In genomic region chr2:108293850-108294249, GRCh38 we compare ENCODE assay signal across 1 cellular context.
TF ChIP-seq lines count a peak whose summit lies in the region.

No MANE protein-coding gene starts in this region.

TF ChIP-seq in HepG2, 621 proteins besides CTCF, POLR2A, EP300 and RAD21 (continued from another document):
- TF ChIP-seq ZNF773 (CRISPR knock-in tag; IDR thresholded peaks at IDR 0.05; ENCODE audit: borderline replicate concordance) (no peak), HNF4A (CRISPR knock-in tag; IDR thresholded peaks at IDR 0.05) (peak; percentile 91), ZBTB42 (CRISPR knock-in tag; IDR thresholded peaks at IDR 0.05) (no peak), YY1 (IDR thresholded peaks at IDR 0.05; ENCODE audit: insufficient read depth, insufficient replicate concordance, low read depth, low read length) (no peak), BCL6 (CRISPR knock-in tag; IDR thresholded peaks at IDR 0.05) (0 out of 2 replicates have a peak, but pooled peaks have one; percentile 44), PRPF4 (IDR thresholded peaks at IDR 0.05; ENCODE audit: low read depth, low read length, poor library complexity, severe bottlenecking) (no peak), IRF2 (CRISPR knock-in tag; IDR thresholded peaks at IDR 0.05) (no peak), ZMYM2 (CRISPR knock-in tag; IDR thresholded peaks at IDR 0.05) (no peak), HOXD1 (CRISPR knock-in tag; IDR thresholded peaks at IDR 0.05) (no peak), HNF4G (IDR thresholded peaks at IDR 0.05; ENCODE audit: borderline replicate concordance, low read depth, low read length) (peak; percentile 65; the same call in 1 of the 2 replicates), HNF4G (CRISPR knock-in tag; IDR thresholded peaks at IDR 0.05; ENCODE audit: borderline replicate concordance, low read depth) (no peak), REXO4 (CRISPR knock-in tag; IDR thresholded peaks at IDR 0.05; ENCODE audit: borderline replicate concordance) (no peak), TCF7 (IDR thresholded peaks at IDR 0.05; ENCODE audit: low read depth) (no peak), IRX3 (CRISPR knock-in tag; IDR thresholded peaks at IDR 0.05; ENCODE audit: borderline replicate concordance, low read depth) (no peak), PAXIP1 (CRISPR knock-in tag; conservative IDR thresholded peaks at IDR 0.05) (peak; percentile 33; the same call in 1 of the 2 replicates), ZNF614 (CRISPR knock-in tag; IDR thresholded peaks at IDR 0.05; ENCODE audit: borderline replicate concordance) (no peak), ISL2 (CRISPR knock-in tag; IDR thresholded peaks at IDR 0.05) (no peak), NCOR1 (IDR thresholded peaks at IDR 0.05; ENCODE audit: borderline replicate concordance, low read length) (no peak), NFE2L2 (IDR thresholded peaks at IDR 0.05; ENCODE audit: low read length) (no peak), SP4 (CRISPR knock-in tag; IDR thresholded peaks at IDR 0.05) (peak; percentile 21; the same call in 1 of the 2 replicates), ZNF431 (CRISPR knock-in tag; IDR thresholded peaks at IDR 0.05; ENCODE audit: borderline replicate concordance, low read depth) (no peak), ZNF251 (CRISPR knock-in tag; IDR thresholded peaks at IDR 0.05) (no peak), HDAC1 (CRISPR knock-in tag; IDR thresholded peaks at IDR 0.05) (no peak), ESRRA (CRISPR knock-in tag; IDR thresholded peaks at IDR 0.05; ENCODE audit: low read depth) (no peak), GATAD2A (CRISPR knock-in tag; IDR thresholded peaks at IDR 0.05) (peak; percentile 41; the same call in 1 of the 2 replicates), ZNF441 (CRISPR knock-in tag; IDR thresholded peaks at IDR 0.05; ENCODE audit: borderline replicate concordance) (0 out of 2 replicates have a peak, but pooled peaks have one; percentile 53), RXRB (CRISPR knock-in tag; IDR thresholded peaks at IDR 0.05; ENCODE audit: borderline replicate concordance) (no peak), DR1 (CRISPR knock-in tag; IDR thresholded peaks at IDR 0.05) (no peak), ZNF644 (CRISPR knock-in tag; IDR thresholded peaks at IDR 0.05; ENCODE audit: low read depth) (peak; percentile 91), RARA (CRISPR knock-in tag; IDR thresholded peaks at IDR 0.05) (no peak), TCF12 (IDR thresholded peaks at IDR 0.05) (no peak), TCF12 (CRISPR knock-in tag; IDR thresholded peaks at IDR 0.05) (no peak), SOX13 (IDR thresholded peaks at IDR 0.05) (no peak), SOX13 (CRISPR knock-in tag; conservative IDR thresholded peaks at IDR 0.05 in 1 of 2, IDR thresholded peaks at IDR 0.05 in 1 of 2) (no peak), ZMYM4 (CRISPR knock-in tag; IDR thresholded peaks at IDR 0.05) (peak; percentile 45; the same call in 1 of the 2 replicates), ARNTL (CRISPR knock-in tag; IDR thresholded peaks at IDR 0.05) (no peak), SMARCC2 (IDR thresholded peaks at IDR 0.05) (no peak)
- TF ChIP-seq, protein P1, sequence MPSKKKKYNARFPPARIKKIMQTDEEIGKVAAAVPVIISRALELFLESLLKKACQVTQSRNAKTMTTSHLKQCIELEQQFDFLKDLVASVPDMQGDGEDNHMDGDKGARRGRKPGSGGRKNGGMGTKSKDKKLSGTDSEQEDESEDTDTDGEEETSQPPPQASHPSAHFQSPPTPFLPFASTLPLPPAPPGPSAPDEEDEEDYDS (CRISPR knock-in tag; IDR thresholded peaks at IDR 0.05): no peak
- TF ChIP-seq, protein P2, sequence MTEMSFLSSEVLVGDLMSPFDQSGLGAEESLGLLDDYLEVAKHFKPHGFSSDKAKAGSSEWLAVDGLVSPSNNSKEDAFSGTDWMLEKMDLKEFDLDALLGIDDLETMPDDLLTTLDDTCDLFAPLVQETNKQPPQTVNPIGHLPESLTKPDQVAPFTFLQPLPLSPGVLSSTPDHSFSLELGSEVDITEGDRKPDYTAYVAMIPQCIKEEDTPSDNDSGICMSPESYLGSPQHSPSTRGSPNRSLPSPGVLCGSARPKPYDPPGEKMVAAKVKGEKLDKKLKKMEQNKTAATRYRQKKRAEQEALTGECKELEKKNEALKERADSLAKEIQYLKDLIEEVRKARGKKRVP (CRISPR knock-in tag; IDR thresholded peaks at IDR 0.05): peak in 1 of 2 experiments; percentile 50; a peak in 1 of 4 replicates
- TF ChIP-seq, protein P3, sequence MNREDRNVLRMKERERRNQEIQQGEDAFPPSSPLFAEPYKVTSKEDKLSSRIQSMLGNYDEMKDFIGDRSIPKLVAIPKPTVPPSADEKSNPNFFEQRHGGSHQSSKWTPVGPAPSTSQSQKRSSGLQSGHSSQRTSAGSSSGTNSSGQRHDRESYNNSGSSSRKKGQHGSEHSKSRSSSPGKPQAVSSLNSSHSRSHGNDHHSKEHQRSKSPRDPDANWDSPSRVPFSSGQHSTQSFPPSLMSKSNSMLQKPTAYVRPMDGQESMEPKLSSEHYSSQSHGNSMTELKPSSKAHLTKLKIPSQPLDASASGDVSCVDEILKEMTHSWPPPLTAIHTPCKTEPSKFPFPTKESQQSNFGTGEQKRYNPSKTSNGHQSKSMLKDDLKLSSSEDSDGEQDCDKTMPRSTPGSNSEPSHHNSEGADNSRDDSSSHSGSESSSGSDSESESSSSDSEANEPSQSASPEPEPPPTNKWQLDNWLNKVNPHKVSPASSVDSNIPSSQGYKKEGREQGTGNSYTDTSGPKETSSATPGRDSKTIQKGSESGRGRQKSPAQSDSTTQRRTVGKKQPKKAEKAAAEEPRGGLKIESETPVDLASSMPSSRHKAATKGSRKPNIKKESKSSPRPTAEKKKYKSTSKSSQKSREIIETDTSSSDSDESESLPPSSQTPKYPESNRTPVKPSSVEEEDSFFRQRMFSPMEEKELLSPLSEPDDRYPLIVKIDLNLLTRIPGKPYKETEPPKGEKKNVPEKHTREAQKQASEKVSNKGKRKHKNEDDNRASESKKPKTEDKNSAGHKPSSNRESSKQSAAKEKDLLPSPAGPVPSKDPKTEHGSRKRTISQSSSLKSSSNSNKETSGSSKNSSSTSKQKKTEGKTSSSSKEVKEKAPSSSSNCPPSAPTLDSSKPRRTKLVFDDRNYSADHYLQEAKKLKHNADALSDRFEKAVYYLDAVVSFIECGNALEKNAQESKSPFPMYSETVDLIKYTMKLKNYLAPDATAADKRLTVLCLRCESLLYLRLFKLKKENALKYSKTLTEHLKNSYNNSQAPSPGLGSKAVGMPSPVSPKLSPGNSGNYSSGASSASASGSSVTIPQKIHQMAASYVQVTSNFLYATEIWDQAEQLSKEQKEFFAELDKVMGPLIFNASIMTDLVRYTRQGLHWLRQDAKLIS (CRISPR knock-in tag; IDR thresholded peaks at IDR 0.05): no peak
- TF ChIP-seq, protein P4, sequence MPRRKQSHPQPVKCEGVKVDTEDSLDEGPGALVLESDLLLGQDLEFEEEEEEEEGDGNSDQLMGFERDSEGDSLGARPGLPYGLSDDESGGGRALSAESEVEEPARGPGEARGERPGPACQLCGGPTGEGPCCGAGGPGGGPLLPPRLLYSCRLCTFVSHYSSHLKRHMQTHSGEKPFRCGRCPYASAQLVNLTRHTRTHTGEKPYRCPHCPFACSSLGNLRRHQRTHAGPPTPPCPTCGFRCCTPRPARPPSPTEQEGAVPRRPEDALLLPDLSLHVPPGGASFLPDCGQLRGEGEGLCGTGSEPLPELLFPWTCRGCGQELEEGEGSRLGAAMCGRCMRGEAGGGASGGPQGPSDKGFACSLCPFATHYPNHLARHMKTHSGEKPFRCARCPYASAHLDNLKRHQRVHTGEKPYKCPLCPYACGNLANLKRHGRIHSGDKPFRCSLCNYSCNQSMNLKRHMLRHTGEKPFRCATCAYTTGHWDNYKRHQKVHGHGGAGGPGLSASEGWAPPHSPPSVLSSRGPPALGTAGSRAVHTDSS (CRISPR knock-in tag; conservative IDR thresholded peaks at IDR 0.05): no peak
TF ChIP-seq in HepG2: peak in this region for 12.
